8 cellular contexts compared by ENCODE assay signal in the genomic region with DNA sequence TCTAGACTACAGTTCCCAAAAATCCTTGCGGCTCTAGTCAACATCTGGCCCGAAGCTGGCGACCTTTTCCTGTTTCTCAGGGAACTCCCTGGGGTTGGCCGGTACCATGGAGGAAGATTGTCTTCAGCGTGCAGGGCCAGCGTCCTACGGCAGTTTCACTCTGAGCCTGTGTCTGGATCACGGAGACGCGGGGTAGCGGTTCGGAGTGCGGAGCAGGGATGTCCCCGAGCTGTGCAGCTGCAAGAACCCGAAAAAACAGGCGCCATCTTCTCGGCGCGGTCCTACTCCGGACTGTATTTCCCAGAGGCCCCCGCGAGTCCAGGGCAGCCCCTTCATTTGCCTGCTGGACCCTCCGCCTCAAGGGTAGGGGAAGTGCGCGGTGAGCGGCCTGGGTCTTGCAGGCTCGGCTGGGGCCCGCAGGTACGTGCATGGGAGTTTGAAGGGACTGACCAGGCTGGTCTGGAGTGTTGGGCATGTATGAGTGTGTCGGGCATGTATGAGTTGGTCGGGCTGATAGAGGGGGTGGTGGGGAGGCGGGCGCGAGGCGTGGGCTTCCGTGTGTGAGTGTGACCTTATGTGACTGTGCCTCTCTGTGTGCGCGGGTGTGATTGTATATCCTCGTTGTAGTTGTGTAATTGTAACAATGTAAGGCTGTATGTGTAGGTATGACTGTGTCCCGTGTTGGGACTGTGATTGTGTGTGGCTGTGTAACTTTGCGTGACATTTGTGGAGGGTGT. TPM values are rescaled to one million over a fixed set of nuclear protein-coding genes. Genes with fewer than 3 reads are reported as not detected.
DNase-seq lines count a peak whose midpoint lies in the region; ATAC-seq and TF ChIP-seq lines count a peak whose summit lies in the region.

TSS of gene ZNF383 (plus strand) at position 360 of the 737 bp plus-strand sequence. CDS start 12,240 bp downstream, outside the sequence.

- 2% methylated on average over 27 of the region's 41 CpGs for WGBS in SK-N-SH (ENCODE audit: low lambda C conversion rate)
- 0 to 1% (median 0%) methylated on average over 41 of the region's 41 CpGs for WGBS in ovary, 3 donors
- 0 to 1% methylated on average over 31 of the region's 41 CpGs for WGBS in thyroid gland, 2 donors

- peaks cover 31% of the 10 kb centered on the region for H3K36me3 Mint-ChIP-seq in activated naive CD8-positive, alpha-beta T cell

- H3K4me3 ChIP-seq in GM08714 (ENCODE audit: low read length) (peak within 1 kb of the TSS; percentile 95), NB4 (ENCODE audit: low read depth, low read length) (peak within 1 kb of the TSS; percentile 99), SK-N-SH (ENCODE audit: low read depth in 2 of 2, low read length in 1 of 2) (peak within 1 kb of the TSS; percentile 57 to 100), ovary (peak within 1 kb of the TSS; percentile 87), thyroid gland (replicated peaks in 1 of 3) (peak within 1 kb of the TSS; percentile 78 to 92 (median 85))

- H3K27ac ChIP-seq in SK-N-SH (ENCODE audit: low read depth in 2 of 2, low read length in 1 of 2) (peak within 1 kb of the TSS; percentile 75 to 97), ovary (peak within 1 kb of the TSS; percentile 50 to 73), thyroid gland (peak within 1 kb of the TSS; percentile 94 to 97 (median 97))

- H3K4me1 Mint-ChIP-seq in activated naive CD8-positive, alpha-beta T cell (ENCODE audit: low read depth): peaks cover 33% of the 10 kb centered on the region

- H3K27me3 Mint-ChIP-seq in activated naive CD8-positive, alpha-beta T cell: no peaks in the 10 kb centered on the region

- peak; percentile 47 for TF ChIP-seq POLR2A in NB4 (IDR thresholded peaks at IDR 0.05; ENCODE audit: extremely low read depth, insufficient read length)
- TF ChIP-seq POLR2A in ovary (IDR thresholded peaks at IDR 0.05): peak; percentile 28
- TF ChIP-seq POLR2A in thyroid gland (IDR thresholded peaks at IDR 0.05): no peak

- H3K79me2 ChIP-seq in SK-N-SH (ENCODE audit: insufficient read depth): peaks cover 25% of the 10 kb centered on the region

- peak within 1 kb of the TSS; percentile 99 for H2AFZ ChIP-seq in SK-N-SH (ENCODE audit: low read depth)

- peaks cover 5% of the 10 kb centered on the region for H3K9me3 Mint-ChIP-seq in activated naive CD8-positive, alpha-beta T cell (ENCODE audit: low read depth)

- no peaks in the 10 kb centered on the region for H3K9me2 ChIP-seq in SK-N-SH

- H4K20me1 ChIP-seq in SK-N-SH (ENCODE audit: insufficient read depth): no peaks in the 10 kb centered on the region

- peak; percentile 82 for ATAC-seq in HG02571 (IDR thresholded peaks at IDR 0.05; ENCODE audit: unreplicated experiment)
- ATAC-seq in Right ventricle myocardium inferior: peak; percentile 98

- DNase-seq in NB4 (ENCODE audit: low read depth) (peak; percentile 92), SK-N-SH (peak; percentile 90), Right ventricle myocardium inferior (ENCODE audit: missing footprints) (peak; percentile 94), ovary (peak; percentile 76 to 89 (median 81)), thyroid gland (peak; percentile 91 to 92)

- peak within 1 kb of the TSS; percentile 94 for H3K27ac Mint-ChIP-seq in activated naive CD8-positive, alpha-beta T cell

- H3K4me2 ChIP-seq in SK-N-SH: peak within 1 kb of the TSS; percentile 82

- H3K4me1 ChIP-seq in SK-N-SH (ENCODE audit: control insufficient read depth in 1 of 2, insufficient read depth in 2 of 2, low read depth in 1 of 2, low read length in 1 of 2) (peaks cover 0 to 6% of the 10 kb centered on the region in 2 experiments; a peak in 1 of 4 replicates), ovary (ENCODE audit: insufficient read depth) (peaks cover 6% of the 10 kb centered on the region), thyroid gland (peaks cover 8 to 9% of the 10 kb centered on the region in 2 donors)

- CTCF ChIA-PET in SK-N-SH (lab: Yijun Ruan, JAX): interaction anchor here (1.2 to 2.5 kb wide), 2 partner anchors 18 to 244 kb away, joined by 3 to 15 read pairs; no protein-coding TSS in a partner anchor

- intact Hi-C loops in Right ventricle myocardium inferior (cut with DNase I): loop anchor here (1.0 to 5.0 kb wide), 4 partner anchors 8 to 249 kb away; partner anchors contain the start of genes ZNF527, ZNF569, ZNF570 and ZNF585B
- intact Hi-C loops in ovary (cut with DNase I): no loop called here
- intact Hi-C loops in thyroid gland (cut with DNase I): no loop called here

- H3K27me3 ChIP-seq in SK-N-SH (ENCODE audit: insufficient read depth) (no peaks in the 10 kb centered on the region), ovary (no peaks in the 10 kb centered on the region), thyroid gland (no peaks in the 10 kb centered on the region)

- H3K4me3 Mint-ChIP-seq in activated naive CD8-positive, alpha-beta T cell: peak within 1 kb of the TSS; percentile 96

- POLR2A ChIA-PET in SK-N-SH (lab: Yijun Ruan, JAX): interaction anchor here (0.8 to 1.3 kb wide), 7 partner anchors 10 to 690 kb away, joined by 3 to 5 read pairs (median 3); partner anchors contain the start of genes ZNF260 and ZNF420

- H3K9me3 ChIP-seq in SK-N-SH (no peaks in the 10 kb centered on the region), ovary (peaks cover 0 to 3% of the 10 kb centered on the region in 2 donors), thyroid gland (no peaks in the 10 kb centered on the region)

- H3K9ac ChIP-seq in SK-N-SH: peak within 1 kb of the TSS; percentile 71

- H3F3A ChIP-seq in SK-N-SH (replicated peaks; ENCODE audit: insufficient read depth): peaks cover 6% of the 10 kb centered on the region

- no peak for TF ChIP-seq RAD21 in SK-N-SH (IDR thresholded peaks at IDR 0.05; ENCODE audit: low read length)

- TF ChIP-seq CTCF in NB4 (IDR thresholded peaks at IDR 0.05; ENCODE audit: low read depth, low read length) (no peak), SK-N-SH (IDR thresholded peaks at IDR 0.05) (no peak), ovary (IDR thresholded peaks at IDR 0.05) (no peak), thyroid gland (IDR thresholded peaks at IDR 0.05) (no peak)

- TF ChIP-seq EP300 in SK-N-SH (IDR thresholded peaks at IDR 0.05; ENCODE audit: borderline replicate concordance in 1 of 2, low read depth in 1 of 2, low read length in 1 of 2) (no peak; a peak in 1 of 4 replicates), ovary (IDR thresholded peaks at IDR 0.05) (no peak)

- H3K36me3 ChIP-seq in SK-N-SH (replicated peaks in 1 of 2; ENCODE audit: control insufficient read depth in 1 of 2, insufficient read depth in 2 of 2, low read length in 1 of 2): peaks cover 0 to 28% of the 10 kb centered on the region in 2 experiments
- H3K36me3 ChIP-seq in ovary: no peaks in the 10 kb centered on the region
- no peaks in the 10 kb centered on the region for H3K36me3 ChIP-seq in thyroid gland

TF ChIP-seq in SK-N-SH, 30 proteins besides CTCF, POLR2A, EP300 and RAD21 (continues in another document):
- TF ChIP-seq, protein P1, sequence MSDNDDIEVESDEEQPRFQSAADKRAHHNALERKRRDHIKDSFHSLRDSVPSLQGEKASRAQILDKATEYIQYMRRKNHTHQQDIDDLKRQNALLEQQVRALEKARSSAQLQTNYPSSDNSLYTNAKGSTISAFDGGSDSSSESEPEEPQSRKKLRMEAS (IDR thresholded peaks at IDR 0.05; ENCODE audit: low read depth): peak; percentile 36; the same call in 1 of the 2 replicates
- TF ChIP-seq SIN3A (IDR thresholded peaks at IDR 0.05; ENCODE audit: borderline replicate concordance, low read depth, low read length) (peak; percentile 76), USF2 (IDR thresholded peaks at IDR 0.05; ENCODE audit: borderline replicate concordance, low read depth, low read length) (no peak), POLR2AphosphoS5 (IDR thresholded peaks at IDR 0.05; ENCODE audit: low read depth, low read length) (peak; percentile 74), GABPA (IDR thresholded peaks at IDR 0.05; ENCODE audit: low read depth) (peak; percentile 72), CHD2 (IDR thresholded peaks at IDR 0.05; ENCODE audit: low read length, partially characterized antibody) (peak; percentile 26), YY1 (IDR thresholded peaks at IDR 0.05; ENCODE audit: low read depth) (peak; percentile 96), TAF1 (IDR thresholded peaks at IDR 0.05; ENCODE audit: borderline replicate concordance, low read depth, low read length) (peak; percentile 70), TCF12 (IDR thresholded peaks at IDR 0.05) (peak; percentile 55; the same call in 1 of the 2 replicates), ELF1 (IDR thresholded peaks at IDR 0.05) (peak; percentile 89)
- TF ChIP-seq, protein P2, sequence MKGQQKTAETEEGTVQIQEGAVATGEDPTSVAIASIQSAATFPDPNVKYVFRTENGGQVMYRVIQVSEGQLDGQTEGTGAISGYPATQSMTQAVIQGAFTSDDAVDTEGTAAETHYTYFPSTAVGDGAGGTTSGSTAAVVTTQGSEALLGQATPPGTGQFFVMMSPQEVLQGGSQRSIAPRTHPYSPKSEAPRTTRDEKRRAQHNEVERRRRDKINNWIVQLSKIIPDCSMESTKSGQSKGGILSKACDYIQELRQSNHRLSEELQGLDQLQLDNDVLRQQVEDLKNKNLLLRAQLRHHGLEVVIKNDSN (IDR thresholded peaks at IDR 0.05; ENCODE audit: borderline replicate concordance, low read depth): 0 out of 2 replicates have a peak, but pooled peaks have one; percentile 15

RNA-seq across cellular contexts. Expression of gene ZNF383, which starts in this region (rescaled TPM):
- 2.0 and 2.8 TPM in 2 replicates for polyA plus RNA-seq in SK-N-SH (2012; rRNA removed)
- polyA plus RNA-seq in SK-N-SH (2012; cell fraction: cytosol; rRNA removed): 2.1 and 2.3 TPM in 2 replicates
- 7.9 and 9.6 TPM in 2 replicates for polyA plus RNA-seq in SK-N-SH (2012; cell fraction: nucleus; rRNA removed)
- 9.1 TPM for total RNA-seq in Right ventricle myocardium inferior
- total RNA-seq in ovary: 10 to 100 TPM in 5 of 7 donors, 1 to 10 TPM in 2; 7.2 to 18.2 (median 12.7) TPM
- polyA plus RNA-seq in ovary: 10 to 100 TPM in 1 of 2 donors, 1 to 10 TPM in 1; 7.1 to 11.4 TPM
- total RNA-seq in thyroid gland: 10 to 100 TPM in 3 of 4 donors, 1 to 10 TPM in 1; 8.3 to 14.3 (median 11.3) TPM

Comparison
In these comparisons a context has a peak if more than half of its experiments do, and no peak if none do; other contexts are left out.
1. Peak in every context shown above with its lines: DNase-seq, ATAC-seq, H3K4me3 ChIP-seq and H3K27ac ChIP-seq.
2. POLR2A ChIP-seq: peak in NB4 (single experiment) and ovary (single experiment); none in thyroid gland (0 of 2).